Comparison of ENCODE assay signal across 1 cellular context in genomic region chr3:196274585-196274984, GRCh38.
TF ChIP-seq lines count a peak whose summit lies in the region.

No MANE protein-coding gene starts in this region.

TF ChIP-seq in GM12878, 131 proteins besides CTCF, POLR2A, EP300 and RAD21 (continued from another document and continues in another):
- TF ChIP-seq, protein P1, sequence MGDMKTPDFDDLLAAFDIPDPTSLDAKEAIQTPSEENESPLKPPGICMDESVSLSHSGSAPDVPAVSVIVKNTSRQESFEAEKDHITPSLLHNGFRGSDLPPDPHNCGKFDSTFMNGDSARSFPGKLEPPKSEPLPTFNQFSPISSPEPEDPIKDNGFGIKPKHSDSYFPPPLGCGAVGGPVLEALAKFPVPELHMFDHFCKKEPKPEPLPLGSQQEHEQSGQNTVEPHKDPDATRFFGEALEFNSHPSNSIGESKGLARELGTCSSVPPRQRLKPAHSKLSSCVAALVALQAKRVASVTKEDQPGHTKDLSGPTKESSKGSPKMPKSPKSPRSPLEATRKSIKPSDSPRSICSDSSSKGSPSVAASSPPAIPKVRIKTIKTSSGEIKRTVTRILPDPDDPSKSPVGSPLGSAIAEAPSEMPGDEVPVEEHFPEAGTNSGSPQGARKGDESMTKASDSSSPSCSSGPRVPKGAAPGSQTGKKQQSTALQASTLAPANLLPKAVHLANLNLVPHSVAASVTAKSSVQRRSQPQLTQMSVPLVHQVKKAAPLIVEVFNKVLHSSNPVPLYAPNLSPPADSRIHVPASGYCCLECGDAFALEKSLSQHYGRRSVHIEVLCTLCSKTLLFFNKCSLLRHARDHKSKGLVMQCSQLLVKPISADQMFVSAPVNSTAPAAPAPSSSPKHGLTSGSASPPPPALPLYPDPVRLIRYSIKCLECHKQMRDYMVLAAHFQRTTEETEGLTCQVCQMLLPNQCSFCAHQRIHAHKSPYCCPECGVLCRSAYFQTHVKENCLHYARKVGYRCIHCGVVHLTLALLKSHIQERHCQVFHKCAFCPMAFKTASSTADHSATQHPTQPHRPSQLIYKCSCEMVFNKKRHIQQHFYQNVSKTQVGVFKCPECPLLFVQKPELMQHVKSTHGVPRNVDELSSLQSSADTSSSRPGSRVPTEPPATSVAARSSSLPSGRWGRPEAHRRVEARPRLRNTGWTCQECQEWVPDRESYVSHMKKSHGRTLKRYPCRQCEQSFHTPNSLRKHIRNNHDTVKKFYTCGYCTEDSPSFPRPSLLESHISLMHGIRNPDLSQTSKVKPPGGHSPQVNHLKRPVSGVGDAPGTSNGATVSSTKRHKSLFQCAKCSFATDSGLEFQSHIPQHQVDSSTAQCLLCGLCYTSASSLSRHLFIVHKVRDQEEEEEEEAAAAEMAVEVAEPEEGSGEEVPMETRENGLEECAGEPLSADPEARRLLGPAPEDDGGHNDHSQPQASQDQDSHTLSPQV (IDR thresholded peaks at IDR 0.05), result no peak
- TF ChIP-seq ZBTB11 (CRISPR knock-in tag; IDR thresholded peaks at IDR 0.05) (no peak), BMI1 (IDR thresholded peaks at IDR 0.05; ENCODE audit: borderline replicate concordance) (no peak), KLF5 (IDR thresholded peaks at IDR 0.05; ENCODE audit: partially characterized antibody) (no peak), ATF2 (IDR thresholded peaks at IDR 0.05; ENCODE audit: low read length) (peak; percentile 68), IRF3 (IDR thresholded peaks at IDR 0.05) (no peak), IRF4 (IDR thresholded peaks at IDR 0.05; ENCODE audit: low read depth, low read length) (no peak), TAF1 (IDR thresholded peaks at IDR 0.05; ENCODE audit: borderline replicate concordance, low read depth, low read length) (no peak), MEF2B (IDR thresholded peaks at IDR 0.05; ENCODE audit: partially characterized antibody, poor library complexity, severe bottlenecking) (no peak), NR2C2 (IDR thresholded peaks at IDR 0.05; ENCODE audit: borderline replicate concordance, control insufficient read depth, insufficient read length, low read depth) (no peak), SUZ12 (IDR thresholded peaks at IDR 0.05; ENCODE audit: unreplicated experiment) (no peak), TCF3 (IDR thresholded peaks at IDR 0.05; ENCODE audit: borderline replicate concordance, insufficient read depth, low read depth, low read length) (no peak), ATF7 (IDR thresholded peaks at IDR 0.05; ENCODE audit: low read depth) (peak; percentile 72; the same call in 1 of the 2 replicates), POLR2AphosphoS5 (IDR thresholded peaks at IDR 0.05; ENCODE audit: low read length) (0 out of 2 replicates have a peak, but pooled peaks have one; percentile 43), RB1 (IDR thresholded peaks at IDR 0.05; ENCODE audit: borderline replicate concordance) (no peak), CREB1 (IDR thresholded peaks at IDR 0.05; ENCODE audit: low read depth) (peak; percentile 71), DPF2 (IDR thresholded peaks at IDR 0.05) (0 out of 2 replicates have a peak, but pooled peaks have one; percentile 10), GABPA (IDR thresholded peaks at IDR 0.05; ENCODE audit: low read depth) (no peak), SMC3 (IDR thresholded peaks at IDR 0.05; ENCODE audit: borderline replicate concordance, low read length) (no peak; the same call in 1 of the 2 replicates), TCF12 (IDR thresholded peaks at IDR 0.05; ENCODE audit: low read depth, low read length) (no peak), EED (IDR thresholded peaks at IDR 0.05; ENCODE audit: low read depth) (no peak), TCF7 (IDR thresholded peaks at IDR 0.05; ENCODE audit: borderline replicate concordance) (no peak), NFIC (IDR thresholded peaks at IDR 0.05; ENCODE audit: low read depth, low read length) (peak; percentile 40; the same call in 1 of the 2 replicates), ZNF24 (IDR thresholded peaks at IDR 0.05) (no peak), HDGF (IDR thresholded peaks at IDR 0.05) (no peak)
- TF ChIP-seq, protein P2, sequence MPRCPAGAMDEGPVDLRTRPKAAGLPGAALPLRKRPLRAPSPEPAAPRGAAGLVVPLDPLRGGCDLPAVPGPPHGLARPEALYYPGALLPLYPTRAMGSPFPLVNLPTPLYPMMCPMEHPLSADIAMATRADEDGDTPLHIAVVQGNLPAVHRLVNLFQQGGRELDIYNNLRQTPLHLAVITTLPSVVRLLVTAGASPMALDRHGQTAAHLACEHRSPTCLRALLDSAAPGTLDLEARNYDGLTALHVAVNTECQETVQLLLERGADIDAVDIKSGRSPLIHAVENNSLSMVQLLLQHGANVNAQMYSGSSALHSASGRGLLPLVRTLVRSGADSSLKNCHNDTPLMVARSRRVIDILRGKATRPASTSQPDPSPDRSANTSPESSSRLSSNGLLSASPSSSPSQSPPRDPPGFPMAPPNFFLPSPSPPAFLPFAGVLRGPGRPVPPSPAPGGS (IDR thresholded peaks at IDR 0.05; ENCODE audit: borderline replicate concordance, insufficient read depth, low read depth, low read length, poor library complexity, severe bottlenecking), result no peak
- TF ChIP-seq, protein P3, sequence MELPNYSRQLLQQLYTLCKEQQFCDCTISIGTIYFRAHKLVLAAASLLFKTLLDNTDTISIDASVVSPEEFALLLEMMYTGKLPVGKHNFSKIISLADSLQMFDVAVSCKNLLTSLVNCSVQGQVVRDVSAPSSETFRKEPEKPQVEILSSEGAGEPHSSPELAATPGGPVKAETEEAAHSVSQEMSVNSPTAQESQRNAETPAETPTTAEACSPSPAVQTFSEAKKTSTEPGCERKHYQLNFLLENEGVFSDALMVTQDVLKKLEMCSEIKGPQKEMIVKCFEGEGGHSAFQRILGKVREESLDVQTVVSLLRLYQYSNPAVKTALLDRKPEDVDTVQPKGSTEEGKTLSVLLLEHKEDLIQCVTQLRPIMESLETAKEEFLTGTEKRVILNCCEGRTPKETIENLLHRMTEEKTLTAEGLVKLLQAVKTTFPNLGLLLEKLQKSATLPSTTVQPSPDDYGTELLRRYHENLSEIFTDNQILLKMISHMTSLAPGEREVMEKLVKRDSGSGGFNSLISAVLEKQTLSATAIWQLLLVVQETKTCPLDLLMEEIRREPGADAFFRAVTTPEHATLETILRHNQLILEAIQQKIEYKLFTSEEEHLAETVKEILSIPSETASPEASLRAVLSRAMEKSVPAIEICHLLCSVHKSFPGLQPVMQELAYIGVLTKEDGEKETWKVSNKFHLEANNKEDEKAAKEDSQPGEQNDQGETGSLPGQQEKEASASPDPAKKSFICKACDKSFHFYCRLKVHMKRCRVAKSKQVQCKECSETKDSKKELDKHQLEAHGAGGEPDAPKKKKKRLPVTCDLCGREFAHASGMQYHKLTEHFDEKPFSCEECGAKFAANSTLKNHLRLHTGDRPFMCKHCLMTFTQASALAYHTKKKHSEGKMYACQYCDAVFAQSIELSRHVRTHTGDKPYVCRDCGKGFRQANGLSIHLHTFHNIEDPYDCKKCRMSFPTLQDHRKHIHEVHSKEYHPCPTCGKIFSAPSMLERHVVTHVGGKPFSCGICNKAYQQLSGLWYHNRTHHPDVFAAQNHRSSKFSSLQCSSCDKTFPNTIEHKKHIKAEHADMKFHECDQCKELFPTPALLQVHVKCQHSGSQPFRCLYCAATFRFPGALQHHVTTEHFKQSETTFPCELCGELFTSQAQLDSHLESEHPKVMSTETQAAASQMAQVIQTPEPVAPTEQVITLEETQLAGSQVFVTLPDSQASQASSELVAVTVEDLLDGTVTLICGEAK (IDR thresholded peaks at IDR 0.05; ENCODE audit: borderline replicate concordance), result peak; percentile 30; the same call in 1 of the 2 replicates
- TF ChIP-seq, protein P4, sequence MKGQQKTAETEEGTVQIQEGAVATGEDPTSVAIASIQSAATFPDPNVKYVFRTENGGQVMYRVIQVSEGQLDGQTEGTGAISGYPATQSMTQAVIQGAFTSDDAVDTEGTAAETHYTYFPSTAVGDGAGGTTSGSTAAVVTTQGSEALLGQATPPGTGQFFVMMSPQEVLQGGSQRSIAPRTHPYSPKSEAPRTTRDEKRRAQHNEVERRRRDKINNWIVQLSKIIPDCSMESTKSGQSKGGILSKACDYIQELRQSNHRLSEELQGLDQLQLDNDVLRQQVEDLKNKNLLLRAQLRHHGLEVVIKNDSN (IDR thresholded peaks at IDR 0.05; ENCODE audit: borderline replicate concordance, extremely low read length, insufficient read depth, low read depth, low read length), result no peak
- TF ChIP-seq, protein P5, sequence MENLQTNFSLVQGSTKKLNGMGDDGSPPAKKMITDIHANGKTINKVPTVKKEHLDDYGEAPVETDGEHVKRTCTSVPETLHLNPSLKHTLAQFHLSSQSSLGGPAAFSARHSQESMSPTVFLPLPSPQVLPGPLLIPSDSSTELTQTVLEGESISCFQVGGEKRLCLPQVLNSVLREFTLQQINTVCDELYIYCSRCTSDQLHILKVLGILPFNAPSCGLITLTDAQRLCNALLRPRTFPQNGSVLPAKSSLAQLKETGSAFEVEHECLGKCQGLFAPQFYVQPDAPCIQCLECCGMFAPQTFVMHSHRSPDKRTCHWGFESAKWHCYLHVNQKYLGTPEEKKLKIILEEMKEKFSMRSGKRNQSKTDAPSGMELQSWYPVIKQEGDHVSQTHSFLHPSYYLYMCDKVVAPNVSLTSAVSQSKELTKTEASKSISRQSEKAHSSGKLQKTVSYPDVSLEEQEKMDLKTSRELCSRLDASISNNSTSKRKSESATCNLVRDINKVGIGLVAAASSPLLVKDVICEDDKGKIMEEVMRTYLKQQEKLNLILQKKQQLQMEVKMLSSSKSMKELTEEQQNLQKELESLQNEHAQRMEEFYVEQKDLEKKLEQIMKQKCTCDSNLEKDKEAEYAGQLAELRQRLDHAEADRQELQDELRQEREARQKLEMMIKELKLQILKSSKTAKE (IDR thresholded peaks at IDR 0.05; ENCODE audit: low read depth, poor library complexity, severe bottlenecking), result no peak
- TF ChIP-seq, protein P6, sequence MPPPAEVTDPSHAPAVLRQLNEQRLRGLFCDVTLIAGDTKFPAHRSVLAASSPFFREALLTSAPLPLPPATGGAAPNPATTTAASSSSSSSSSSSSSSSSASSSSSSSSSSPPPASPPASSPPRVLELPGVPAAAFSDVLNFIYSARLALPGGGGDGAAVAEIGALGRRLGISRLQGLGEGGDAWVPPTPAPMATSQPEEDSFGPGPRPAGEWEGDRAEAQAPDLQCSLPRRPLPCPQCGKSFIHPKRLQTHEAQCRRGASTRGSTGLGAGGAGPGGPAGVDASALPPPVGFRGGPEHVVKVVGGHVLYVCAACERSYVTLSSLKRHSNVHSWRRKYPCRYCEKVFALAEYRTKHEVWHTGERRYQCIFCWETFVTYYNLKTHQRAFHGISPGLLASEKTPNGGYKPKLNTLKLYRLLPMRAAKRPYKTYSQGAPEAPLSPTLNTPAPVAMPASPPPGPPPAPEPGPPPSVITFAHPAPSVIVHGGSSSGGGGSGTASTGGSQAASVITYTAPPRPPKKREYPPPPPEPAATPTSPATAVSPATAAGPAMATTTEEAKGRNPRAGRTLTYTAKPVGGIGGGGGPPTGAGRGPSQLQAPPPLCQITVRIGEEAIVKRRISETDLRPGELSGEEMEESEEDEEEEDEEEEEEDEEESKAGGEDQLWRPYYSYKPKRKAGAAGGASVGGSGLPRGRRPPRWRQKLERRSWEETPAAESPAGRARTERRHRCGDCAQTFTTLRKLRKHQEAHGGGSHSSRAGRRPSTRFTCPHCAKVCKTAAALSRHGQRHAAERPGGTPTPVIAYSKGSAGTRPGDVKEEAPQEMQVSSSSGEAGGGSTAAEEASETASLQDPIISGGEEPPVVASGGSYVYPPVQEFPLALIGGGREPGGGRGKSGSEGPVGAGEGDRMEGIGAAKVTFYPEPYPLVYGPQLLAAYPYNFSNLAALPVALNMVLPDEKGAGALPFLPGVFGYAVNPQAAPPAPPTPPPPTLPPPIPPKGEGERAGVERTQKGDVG (CRISPR knock-in tag; IDR thresholded peaks at IDR 0.05), result no peak
- TF ChIP-seq, protein P7, sequence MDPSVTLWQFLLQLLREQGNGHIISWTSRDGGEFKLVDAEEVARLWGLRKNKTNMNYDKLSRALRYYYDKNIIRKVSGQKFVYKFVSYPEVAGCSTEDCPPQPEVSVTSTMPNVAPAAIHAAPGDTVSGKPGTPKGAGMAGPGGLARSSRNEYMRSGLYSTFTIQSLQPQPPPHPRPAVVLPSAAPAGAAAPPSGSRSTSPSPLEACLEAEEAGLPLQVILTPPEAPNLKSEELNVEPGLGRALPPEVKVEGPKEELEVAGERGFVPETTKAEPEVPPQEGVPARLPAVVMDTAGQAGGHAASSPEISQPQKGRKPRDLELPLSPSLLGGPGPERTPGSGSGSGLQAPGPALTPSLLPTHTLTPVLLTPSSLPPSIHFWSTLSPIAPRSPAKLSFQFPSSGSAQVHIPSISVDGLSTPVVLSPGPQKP (IDR thresholded peaks at IDR 0.05; ENCODE audit: low read depth, low read length), result no peak
